Comparison of ENCODE assay signal across 15 cellular contexts in the genomic region with DNA sequence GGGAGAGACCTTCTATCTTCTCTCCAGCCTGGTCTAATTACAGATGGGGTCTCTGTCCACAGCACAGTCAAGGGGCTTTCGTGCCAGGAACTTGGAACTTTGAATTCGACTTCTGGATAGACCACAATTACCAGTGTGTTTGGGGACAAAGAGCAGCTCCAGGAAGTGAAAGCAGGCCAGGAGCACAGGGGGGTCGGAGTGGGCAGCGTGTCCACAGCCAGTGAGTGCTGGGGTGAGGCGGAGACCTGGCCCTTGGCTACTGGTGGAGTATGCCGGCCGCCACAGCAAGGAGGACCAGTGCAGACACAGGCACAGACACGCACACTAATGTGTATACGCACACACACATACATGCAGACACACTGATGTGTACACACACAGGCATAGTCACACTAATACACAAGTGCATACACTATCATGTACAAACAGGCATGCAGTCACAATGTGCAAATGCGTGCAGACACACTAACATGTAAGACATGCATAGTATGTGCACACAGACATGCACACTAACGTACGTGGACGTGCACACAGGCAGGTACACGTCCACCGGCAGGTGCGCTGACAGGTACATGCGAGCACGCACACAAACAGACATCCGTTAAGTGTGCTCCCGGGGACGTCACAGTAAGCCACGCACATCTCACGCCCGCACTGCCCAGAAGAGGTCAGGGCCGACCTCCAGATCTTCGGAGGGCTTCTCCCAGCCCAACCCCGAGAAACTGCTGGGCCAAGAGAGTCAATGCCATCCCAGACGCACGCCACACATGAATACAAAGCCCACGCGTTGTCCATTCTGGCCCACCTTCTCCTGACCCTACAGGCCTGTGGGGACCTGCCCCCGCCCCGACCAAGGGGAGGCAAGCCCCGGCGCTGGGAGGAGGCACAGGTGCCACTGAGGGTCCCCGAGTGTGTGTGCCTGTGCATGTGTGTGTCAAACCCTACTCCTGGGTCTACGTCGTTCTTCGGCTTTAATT. TPM values are rescaled to one million over a fixed set of nuclear protein-coding genes. Genes with fewer than 3 reads are reported as not detected.
DNase-seq lines count a peak whose midpoint lies in the region; ATAC-seq, FAIRE-seq and TF ChIP-seq lines count a peak whose summit lies in the region.
"Had no signal": no experiment of that assay in that cellular context is flagged by ENCODE, and none has a peak within 500 bp of the region (broad histone marks: within the 10 kb centered on the region; RNA-seq: fewer than 3 reads in every experiment).

No MANE protein-coding gene starts in this region.

- H3K36me3 ChIP-seq in BLaER1 treated with 17β-estradiol and CSF1 and Interleukin-3, amounts not matched to agents 10 nM and 100 nM: peaks cover 0 to 35% (median 3%) of the 10 kb centered on the region in 11 experiments; a peak in 7 of 22 replicates
- H3K36me3 ChIP-seq in K562 (ENCODE audit: control insufficient read depth, insufficient read depth, low read length): no peaks in the 10 kb centered on the region
- peaks cover 0 to 88% (median 31%) of the 10 kb centered on the region in 4 donors for H3K36me3 ChIP-seq in right lobe of liver

- H3K27ac ChIP-seq in A549 (no peak overlapping the region), K562 (ENCODE audit: extremely low read depth, low read depth, low read length) (no peak overlapping the region; the same call in 2 of the 3 replicates), right lobe of liver (no peak overlapping the region), caudate nucleus (ENCODE audit: low read depth, low read length) (no peak overlapping the region)
- H3K27ac ChIP-seq in BLaER1 treated with 17β-estradiol and CSF1 and Interleukin-3, amounts not matched to agents 10 nM and 100 nM: peak overlapping the region in 2 of 11 experiments; percentile 52 to 56; a peak in 4 of 22 replicates
- H3K27ac ChIP-seq: HL-60, KMS-11 had no signal

- no peak for TF ChIP-seq CTCF in A549 (IDR thresholded peaks at IDR 0.05)
- TF ChIP-seq CTCF in K562 (IDR thresholded peaks at IDR 0.05 in 2 of 3, conservative IDR thresholded peaks at IDR 0.05 in 1 of 3; ENCODE audit: insufficient read depth in 2 of 3, low read depth in 1 of 3, low read length in 3 of 3): peak in 2 of 3 experiments; percentile 21 to 22; a peak in 1 of 6 replicates
- TF ChIP-seq CTCF in right lobe of liver (IDR thresholded peaks at IDR 0.05): no peak

- H3K4me2 ChIP-seq in A549 (no peak overlapping the region), K562 (ENCODE audit: insufficient read depth, low read length) (no peak overlapping the region)
- peak overlapping the region in 10 of 11 experiments; percentile 62 to 92 (median 81); a peak in 20 of 22 replicates for H3K4me2 ChIP-seq in BLaER1 treated with 17β-estradiol and CSF1 and Interleukin-3, amounts not matched to agents 10 nM and 100 nM
- H3K4me2 ChIP-seq: KMS-11 had no signal

- CTCF ChIA-PET in A549 (lab: Yijun Ruan, JAX) (interaction anchor here (1.2 to 2.9 kb wide), 3 partner anchors 85 to 590 kb away, joined by 3 to 25 read pairs (median 14); no protein-coding TSS in a partner anchor), K562 (lab: Yijun Ruan, JAX; ENCODE audit: low intra/inter-chr PET ratio) (no interaction called here)

- 0 out of 22 replicates have a peak overlapping the region, but pooled peaks of 1 of the 11 experiments have one; percentile 57 for H3K9ac ChIP-seq in BLaER1 treated with 17β-estradiol and CSF1 and Interleukin-3, amounts not matched to agents 10 nM and 100 nM
- no peak overlapping the region for H3K9ac ChIP-seq in K562 (ENCODE audit: insufficient read depth in 1 of 2, low read depth in 2 of 2, low read length in 2 of 2)
- H3K9ac ChIP-seq: KMS-11 had no signal

- H3K79me2 ChIP-seq in K562 (ENCODE audit: control insufficient read depth, insufficient read depth, low read length): no peaks in the 10 kb centered on the region

- H3K4me3 ChIP-seq in A549: no peak overlapping the region
- no peak overlapping the region for H3K4me3 ChIP-seq in BLaER1 treated with 17β-estradiol and CSF1 and Interleukin-3, amounts not matched to agents 10 nM and 100 nM
- no peak overlapping the region for H3K4me3 ChIP-seq in K562
- H3K4me3 ChIP-seq in right lobe of liver: no peak overlapping the region

- H2AFZ ChIP-seq in K562 (ENCODE audit: low read depth, low read length): no peak overlapping the region

- no peak for FAIRE-seq in A549 (lab: Jason Lieb, UNC)
- no peak for FAIRE-seq in K562 (lab: Jason Lieb, UNC)

- DNase-seq in A549 (ENCODE audit: low read depth in 1 of 2, low spot score in 1 of 2) (no peak), K562 (ENCODE audit: extremely low read depth in 1 of 4, low spot score in 3 of 4) (no peak), right lobe of liver (peak in 2 of 3 donors; percentile 15 to 53), GF-D8 (lab: John Stamatoyannopoulos, UW) (no peak), caudate nucleus (lab: John Stamatoyannopoulos, UW) (no peak)
- DNase-seq: C1 segment of cervical spinal cord, DMS153, NCI-H1092 treated with DMSO at 0.1 percent for 48 hours, NCI-H1694, SHP77 treated with DMSO at 0.1 percent for 48 hours had no signal

- no peaks in the 10 kb centered on the region for H3K9me1 ChIP-seq in K562 (ENCODE audit: control insufficient read depth, insufficient read depth, low read length)

- TF ChIP-seq RAD21 in A549 (conservative IDR thresholded peaks at IDR 0.05 in 1 of 2, IDR thresholded peaks at IDR 0.05 in 1 of 2) (no peak), K562 (CRISPR knock-in tag; conservative IDR thresholded peaks at IDR 0.05 in 1 of 2, IDR thresholded peaks at IDR 0.05 in 1 of 2) (no peak)

- ATAC-seq in A549 (no peak), K562 (no peak), right lobe of liver (no peak), HG02938 (IDR thresholded peaks at IDR 0.05; ENCODE audit: unreplicated experiment) (no peak), HG02970 (IDR thresholded peaks at IDR 0.05; ENCODE audit: low FRiP score, unreplicated experiment) (no peak)

- TF ChIP-seq EP300 in A549 (IDR thresholded peaks at IDR 0.05) (no peak), K562 (IDR thresholded peaks at IDR 0.05; ENCODE audit: low read length) (no peak)

- intact Hi-C loops in K562 (cut with micrococcal nuclease) (no loop called here), right lobe of liver (cut with DNase I) (no loop called here)

- BruUV-seq in K562 (replicated peaks; lab: Mats Ljungman, UMichigan): no TSS peak

- H3K4me1 ChIP-seq in A549 (no peaks in the 10 kb centered on the region), K562 (replicated peaks in 1 of 2; ENCODE audit: control insufficient read depth in 2 of 2, insufficient read depth in 2 of 2, low read length in 2 of 2) (peaks cover 0 to 64% of the 10 kb centered on the region in 2 experiments; a peak in 1 of 5 replicates), right lobe of liver (peaks cover 0 to 1% (median 0%) of the 10 kb centered on the region in 4 donors)
- peaks cover 35 to 71% (median 68%) of the 10 kb centered on the region in 10 experiments for H3K4me1 ChIP-seq in BLaER1 treated with 17β-estradiol and CSF1 and Interleukin-3, amounts not matched to agents 10 nM and 100 nM

- 90% methylated on average over 39 of the region's 39 CpGs for WGBS in A549 (ENCODE audit: missing lambda C conversion rate)
- WGBS in K562 (ENCODE audit: insufficient coverage, low coverage, missing lambda C conversion rate): 27% methylated on average over 39 of the region's 39 CpGs
- WGBS in right lobe of liver (ENCODE audit: insufficient coverage, low coverage, low lambda C conversion rate, missing lambda C conversion rate): 84% methylated on average over 11 of the region's 39 CpGs

- in situ Hi-C loops in K562 (cut with MboI): no loop called here

- TF ChIP-seq POLR2A in A549 (IDR thresholded peaks at IDR 0.05; ENCODE audit: low read length) (peak; percentile 19; the same call in 1 of the 2 replicates), K562 (conservative IDR thresholded peaks at IDR 0.05) (no peak), right lobe of liver (IDR thresholded peaks at IDR 0.05) (no peak)

- peaks cover 0 to 23% (median 0%) of the 10 kb centered on the region in 11 experiments; a peak in 6 of 22 replicates for H3K27me3 ChIP-seq in BLaER1 treated with 17β-estradiol and CSF1 and Interleukin-3, amounts not matched to agents 10 nM and 100 nM
- H3K27me3 ChIP-seq in K562 (ENCODE audit: control insufficient read depth in 2 of 2, insufficient read depth in 2 of 2, low read length in 2 of 2): peaks cover 40 to 89% of the 10 kb centered on the region in 2 experiments
- no peaks in the 10 kb centered on the region for H3K27me3 ChIP-seq in right lobe of liver

- POLR2A ChIA-PET in A549 (lab: Yijun Ruan, JAX) (no interaction called here), K562 (lab: Yijun Ruan, JAX) (interaction anchor here (0.8 kb wide), 1 partner anchor 95 kb away, joined by 3 read pairs; no protein-coding TSS in a partner anchor)

- H3K9me3 ChIP-seq in A549: no peaks in the 10 kb centered on the region
- no peaks in the 10 kb centered on the region for H3K9me3 ChIP-seq in BLaER1 treated with 17β-estradiol and CSF1 and Interleukin-3, amounts not matched to agents 10 nM and 100 nM (replicated peaks in 1 of 11)
- no peaks in the 10 kb centered on the region for H3K9me3 ChIP-seq in K562 (replicated peaks; ENCODE audit: control insufficient read depth, insufficient read depth, low read depth, low read length)
- no peaks in the 10 kb centered on the region for H3K9me3 ChIP-seq in right lobe of liver

- peaks cover 14 to 79% (median 43%) of the 10 kb centered on the region in 11 experiments; a peak in 20 of 22 replicates for H4K20me1 ChIP-seq in BLaER1 treated with 17β-estradiol and CSF1 and Interleukin-3, amounts not matched to agents 10 nM and 100 nM
- H4K20me1 ChIP-seq in K562 (replicated peaks; ENCODE audit: control insufficient read depth, insufficient read depth, low read length): peaks cover 36% of the 10 kb centered on the region

RNA-seq across cellular contexts. Expression of gene NKD2, which starts 46.5 kb away (rescaled TPM):
- polyA plus RNA-seq in A549 (2011; rRNA removed) (1.2 and 1.8 TPM in 2 replicates), A549 (2017; fragmentation: RNase III; extraction: RNeasy Plus Mini Kit Qiagen cat#74134 plus additional on column Dnase treatment) (4.2 to 5.3 TPM (median 4.4 TPM) in 3 replicates), K562 (2011; rRNA removed) (0.20 and 0.65 TPM in 2 replicates), K562 (2014; fragmentation: Illumina TruSeq; extraction: Trizol) (not detected in 2 replicates), K562 (2014; fragmentation: Nextera tagmentation; extraction: Ambion mirVana) (not detected), K562 (2014; rRNA removed) (0.09 TPM in 1 of 2 replicates, not detected in the other)
- polyA plus RNA-seq in A549 (2012; cell fraction: cytosol; rRNA removed): 4.3 and 5.6 TPM in 2 replicates
- polyA plus RNA-seq in A549 (2012; cell fraction: nucleus; rRNA removed): 17.3 and 32.0 TPM in 2 replicates
- polyA minus RNA-seq in A549 (2011; rRNA and poly(A)+ RNA removed): 2.8 and 5.3 TPM in 2 replicates
- 0.55 and 2.0 TPM in 2 replicates for total RNA-seq in K562 (2011; cell fraction: chromatin; rRNA removed; ENCODE audit: low replicate concordance)
- 0.67 and 1.7 TPM in 2 replicates for total RNA-seq in K562 (2011; cell fraction: nucleolus; rRNA removed)
- total RNA-seq in K562 (2011; cell fraction: nucleoplasm; rRNA removed): 0.37 TPM in 1 of 2 replicates, not detected in the other
- total RNA-seq in K562 (2014; rRNA removed) (0.12 and 0.64 TPM in 2 replicates), K562 (2014; rRNA removed; fragmentation: Illumina TruSeq; extraction: Trizol) (not detected in 2 replicates), K562 (2015; rRNA removed; fragmentation: Illumina TruSeq; extraction: Trizol) (not detected in 2 replicates), K562 (2021) (0.35 and 0.38 TPM in 2 replicates), right lobe of liver (1 to 10 TPM in 4 of 6 experiments, under 1 TPM in 2; 0.93 to 2.9 (median 2.2) TPM)
- polyA plus RNA-seq in K562 (2011; cell fraction: cytosol; rRNA removed): 0.29 TPM in 1 of 2 replicates, not detected in the other
- polyA plus RNA-seq in K562 (2011; cell fraction: nucleus; rRNA removed): 3.0 and 5.0 TPM in 2 replicates
- 0.16 and 0.98 TPM in 2 replicates for polyA plus RNA-seq in K562 (2012)
- not detected in 2 replicates for polyA minus RNA-seq in K562 (2011; rRNA and poly(A)+ RNA removed)
- 1.3 TPM in 1 of 2 replicates, not detected in the other for polyA minus RNA-seq in K562 (2011; cell fraction: cytosol; rRNA and poly(A)+ RNA removed)
- polyA minus RNA-seq in K562 (2011; cell fraction: nucleus; rRNA and poly(A)+ RNA removed): 1.00 and 1.3 TPM in 2 replicates

RNA-seq across cellular contexts. Expression of gene SLC12A7, which starts 56.8 kb away (rescaled TPM):
- polyA plus RNA-seq in A549 (2011; rRNA removed): 11.2 and 12.3 TPM in 2 replicates
- polyA plus RNA-seq in A549 (2012; cell fraction: cytosol; rRNA removed): 15.3 and 19.8 TPM in 2 replicates
- 79.7 and 103 TPM in 2 replicates for polyA plus RNA-seq in A549 (2012; cell fraction: nucleus; rRNA removed)
- polyA plus RNA-seq in A549 (2017; fragmentation: RNase III; extraction: RNeasy Plus Mini Kit Qiagen cat#74134 plus additional on column Dnase treatment): 18.1 to 22.5 TPM (median 19.5 TPM) in 3 replicates
- polyA minus RNA-seq in A549 (2011; rRNA and poly(A)+ RNA removed): 11.0 and 22.1 TPM in 2 replicates
- 13.6 and 46.2 TPM in 2 replicates for total RNA-seq in K562 (2011; cell fraction: chromatin; rRNA removed; ENCODE audit: low replicate concordance)
- total RNA-seq in K562 (2011; cell fraction: nucleolus; rRNA removed): 15.9 and 26.2 TPM in 2 replicates
- total RNA-seq in K562 (2011; cell fraction: nucleoplasm; rRNA removed): 8.9 and 10.9 TPM in 2 replicates
- total RNA-seq in K562 (2014; rRNA removed): 1.1 and 1.3 TPM in 2 replicates
- 0.11 and 0.22 TPM in 2 replicates for total RNA-seq in K562 (2014; rRNA removed; fragmentation: Illumina TruSeq; extraction: Trizol)
- total RNA-seq in K562 (2015; rRNA removed; fragmentation: Illumina TruSeq; extraction: Trizol): 0.51 and 0.53 TPM in 2 replicates
- 1.8 and 1.9 TPM in 2 replicates for total RNA-seq in K562 (2021)
- 3.1 and 15.7 TPM in 2 replicates for polyA plus RNA-seq in K562 (2011; rRNA removed)
- polyA plus RNA-seq in K562 (2011; cell fraction: cytosol; rRNA removed): 5.3 and 11.3 TPM in 2 replicates
- polyA plus RNA-seq in K562 (2011; cell fraction: nucleus; rRNA removed): 55.8 and 115 TPM in 2 replicates
- 1.2 and 3.8 TPM in 2 replicates for polyA plus RNA-seq in K562 (2012)
- polyA plus RNA-seq in K562 (2014; fragmentation: Illumina TruSeq; extraction: Trizol): 0.56 and 0.83 TPM in 2 replicates
- polyA plus RNA-seq in K562 (2014; fragmentation: Nextera tagmentation; extraction: Ambion mirVana): under 1 TPM; 0.01 to 0.04 TPM
- 0.73 and 1.0 TPM in 2 replicates for polyA plus RNA-seq in K562 (2014; rRNA removed)
- 2.5 and 9.1 TPM in 2 replicates for polyA minus RNA-seq in K562 (2011; rRNA and poly(A)+ RNA removed)
- polyA minus RNA-seq in K562 (2011; cell fraction: cytosol; rRNA and poly(A)+ RNA removed): 5.9 and 21.7 TPM in 2 replicates
- polyA minus RNA-seq in K562 (2011; cell fraction: nucleus; rRNA and poly(A)+ RNA removed): 13.1 and 36.8 TPM in 2 replicates
- total RNA-seq in right lobe of liver: 10 to 100 TPM; 38.9 to 65.2 (median 53.3) TPM

Comparison
In these comparisons a context has a peak if more than half of its experiments do, and no peak if none do; other contexts are left out.
1. DNase-seq: peak in right lobe of liver (2 of 3); none in A549 (0 of 2), K562 (0 of 4), GF-D8 (single experiment) and caudate nucleus (0 of 61).
2. H3K4me2 ChIP-seq: peak in BLaER1 treated with 17β-estradiol and CSF1 and Interleukin-3, amounts not matched to agents 10 nM and 100 nM (10 of 11); none in A549 (single experiment) and K562 (single experiment).
3. CTCF ChIP-seq: peak in K562 (2 of 3); none in A549 (single experiment) and right lobe of liver (0 of 4).
4. Of the 35 proteins assayed by ChIP-seq in both K562 and A549: peak only in K562: CTCF; only in A549: POLR2A; in both: none; in neither: 33.